Comparison of ENCODE assay signal across 1 cellular context in genomic region chr2:96685592-96686459, GRCh38.
A peak's percentile ranks its signal among the peaks of the same experiment; 100 is the strongest.
TF ChIP-seq lines count a peak whose summit lies in the region.

No MANE protein-coding gene starts in this region.

TF ChIP-seq in HepG2, 621 proteins besides CTCF, POLR2A, EP300 and RAD21 (continued from another document and continues in another):
- TF ChIP-seq RBM39 (IDR thresholded peaks at IDR 0.05; ENCODE audit: low read depth, low read length, poor library complexity, severe bottlenecking), result peak; percentile 45
- no peak for TF ChIP-seq NFE2 (CRISPR knock-in tag; IDR thresholded peaks at IDR 0.05)
- no peak for TF ChIP-seq ZNF329 (CRISPR knock-in tag; IDR thresholded peaks at IDR 0.05; ENCODE audit: low read depth)
- peak; percentile 59 for TF ChIP-seq SAP130 (CRISPR knock-in tag; IDR thresholded peaks at IDR 0.05; ENCODE audit: low read depth)
- TF ChIP-seq ZBTB42 (CRISPR knock-in tag; IDR thresholded peaks at IDR 0.05), result peak; percentile 55; the same call in 1 of the 2 replicates
- TF ChIP-seq MXD3 (CRISPR knock-in tag; IDR thresholded peaks at IDR 0.05), result 0 out of 2 replicates have a peak, but pooled peaks have one; percentile 37
- 0 out of 2 replicates have a peak, but pooled peaks have one; percentile 17 for TF ChIP-seq MAF1 (CRISPR knock-in tag; IDR thresholded peaks at IDR 0.05; ENCODE audit: borderline replicate concordance)
- peak; percentile 51 for TF ChIP-seq ZNF781 (CRISPR knock-in tag; IDR thresholded peaks at IDR 0.05; ENCODE audit: borderline replicate concordance, not compliant biosample characterization)
- no peak for TF ChIP-seq ZNF766 (CRISPR knock-in tag; IDR thresholded peaks at IDR 0.05; ENCODE audit: borderline replicate concordance)
- peak; percentile 61 for TF ChIP-seq GATAD2A (CRISPR knock-in tag; IDR thresholded peaks at IDR 0.05)
- TF ChIP-seq ZMYM2 (CRISPR knock-in tag; IDR thresholded peaks at IDR 0.05), result 0 out of 2 replicates have a peak, but pooled peaks have one; percentile 44
- TF ChIP-seq ZNF557 (CRISPR knock-in tag; IDR thresholded peaks at IDR 0.05), result no peak
- TF ChIP-seq ZBTB46 (CRISPR knock-in tag; IDR thresholded peaks at IDR 0.05; ENCODE audit: borderline replicate concordance), result no peak
- peak; percentile 66 for TF ChIP-seq KAT8 (CRISPR knock-in tag; IDR thresholded peaks at IDR 0.05)
- peak; percentile 96; the same call in 1 of the 2 replicates for TF ChIP-seq ZNF619 (CRISPR knock-in tag; IDR thresholded peaks at IDR 0.05)
- TF ChIP-seq ZNF841 (CRISPR knock-in tag; IDR thresholded peaks at IDR 0.05; ENCODE audit: borderline replicate concordance), result no peak
- peak; percentile 74 for TF ChIP-seq PAXIP1 (CRISPR knock-in tag; conservative IDR thresholded peaks at IDR 0.05)
- TF ChIP-seq NFKBIZ (CRISPR knock-in tag; IDR thresholded peaks at IDR 0.05), result no peak
- peak; percentile 57; the same call in 1 of the 2 replicates for TF ChIP-seq MXD4 (CRISPR knock-in tag; IDR thresholded peaks at IDR 0.05)
- no peak for TF ChIP-seq ZNF646 (CRISPR knock-in tag; IDR thresholded peaks at IDR 0.05)
- TF ChIP-seq HCFC1 (IDR thresholded peaks at IDR 0.05; ENCODE audit: low read depth, low read length), result no peak
- TF ChIP-seq TEF (CRISPR knock-in tag; IDR thresholded peaks at IDR 0.05), result no peak
- no peak for TF ChIP-seq HNF1A (IDR thresholded peaks at IDR 0.05; ENCODE audit: low read depth)
- TF ChIP-seq HNF1A (CRISPR knock-in tag; IDR thresholded peaks at IDR 0.05; ENCODE audit: borderline replicate concordance), result no peak
- TF ChIP-seq ZNF10 (CRISPR knock-in tag; IDR thresholded peaks at IDR 0.05; ENCODE audit: borderline replicate concordance, low read depth), result no peak
- TF ChIP-seq ZNF234 (CRISPR knock-in tag; conservative IDR thresholded peaks at IDR 0.05), result no peak
- TF ChIP-seq MXI1 (IDR thresholded peaks at IDR 0.05; ENCODE audit: borderline replicate concordance, low read depth, low read length), result 0 out of 3 replicates have a peak, but pooled peaks have one; percentile 28
- no peak for TF ChIP-seq DBP (CRISPR knock-in tag; IDR thresholded peaks at IDR 0.05; ENCODE audit: not compliant biosample characterization)
- TF ChIP-seq ADNP (CRISPR knock-in tag; IDR thresholded peaks at IDR 0.05), result no peak
- TF ChIP-seq ZNF232 (CRISPR knock-in tag; IDR thresholded peaks at IDR 0.05; ENCODE audit: borderline replicate concordance), result no peak
- TF ChIP-seq LRRFIP1 (CRISPR knock-in tag; conservative IDR thresholded peaks at IDR 0.05), result no peak
- TF ChIP-seq ZNF350 (CRISPR knock-in tag; IDR thresholded peaks at IDR 0.05; ENCODE audit: borderline replicate concordance, low read depth), result peak; percentile 92
- no peak for TF ChIP-seq LBX2 (CRISPR knock-in tag; IDR thresholded peaks at IDR 0.05; ENCODE audit: borderline replicate concordance)
- no peak for TF ChIP-seq CSRNP1 (CRISPR knock-in tag; IDR thresholded peaks at IDR 0.05)
